ENCODE assay signal across 16 cellular contexts in genomic region chr9:126123927-126124326, GRCh38.
DNase-seq lines count a peak whose midpoint lies in the region; ATAC-seq, FAIRE-seq and TF ChIP-seq lines count a peak whose summit lies in the region.
"Had no signal": no experiment of that assay in that cellular context is flagged by ENCODE, and none has a peak within 500 bp of the region (broad histone marks: within the 10 kb centered on the region; RNA-seq: fewer than 3 reads in every experiment).

No MANE protein-coding gene starts in this region.

- no peak overlapping the region for H3K4me2 ChIP-seq in astrocyte (ENCODE audit: low read length)
- H3K4me2 ChIP-seq: A549 had no signal

- H3K36me3 Mint-ChIP-seq in astrocyte (ENCODE audit: low read depth, unreplicated experiment): no peaks in the 10 kb centered on the region
- H3K36me3 Mint-ChIP-seq: CD14-positive monocyte; CD8-positive, alpha-beta T cell had no signal

- intact Hi-C loops in mucosa of descending colon (cut with DNase I, micrococcal nuclease): no loop called here

- H3K4me1 Mint-ChIP-seq in astrocyte (ENCODE audit: low read depth, unreplicated experiment): no peaks in the 10 kb centered on the region
- H3K4me1 Mint-ChIP-seq: CD14-positive monocyte had no signal

- H2AFZ ChIP-seq in astrocyte (ENCODE audit: low read depth, low read length): no peak overlapping the region
- H2AFZ ChIP-seq: GM23248 had no signal

- H3K4me1 ChIP-seq in astrocyte (ENCODE audit: insufficient read depth, low read length) (no peaks in the 10 kb centered on the region), lung (ENCODE audit: control insufficient read depth in 2 of 2, insufficient read depth in 2 of 2, low read length in 2 of 2) (peaks cover 0 to 5% of the 10 kb centered on the region in 2 donors), mucosa of descending colon (ENCODE audit: low read depth) (no peaks in the 10 kb centered on the region)
- H3K4me1 ChIP-seq: A549 had no signal

- H3K36me3 ChIP-seq in astrocyte (ENCODE audit: insufficient read depth, low read length) (no peaks in the 10 kb centered on the region), lung (ENCODE audit: control insufficient read depth in 2 of 2, insufficient read depth in 2 of 2, low read length in 2 of 2) (no peaks in the 10 kb centered on the region), mucosa of descending colon (ENCODE audit: low read depth) (no peaks in the 10 kb centered on the region)

- H3K9me3 Mint-ChIP-seq in astrocyte (ENCODE audit: unreplicated experiment): peaks cover 4% of the 10 kb centered on the region
- H3K9me3 Mint-ChIP-seq: CD8-positive, alpha-beta T cell had no signal

- H3K4me3 ChIP-seq in astrocyte (ENCODE audit: insufficient read depth, low read depth, low read length): no peak overlapping the region
- no peak overlapping the region for H3K4me3 ChIP-seq in lung
- no peak overlapping the region for H3K4me3 ChIP-seq in mucosa of descending colon
- H3K4me3 ChIP-seq: A549, GM23248 had no signal

- H3K79me2 ChIP-seq in astrocyte (ENCODE audit: insufficient read depth, low read length): no peaks in the 10 kb centered on the region

- peaks cover 73% of the 10 kb centered on the region for H3K27me3 Mint-ChIP-seq in astrocyte (ENCODE audit: low read depth, unreplicated experiment)

- peak; percentile 10 for DNase-seq in D341Med (ENCODE audit: low spot score)
- DNase-seq in astrocyte (ENCODE audit: low read depth): no peak
- peak; percentile 5 for DNase-seq in lung (ENCODE audit: low spot score)
- DNase-seq in hippocampal formation (lab: John Stamatoyannopoulos, UW): no peak
- DNase-seq in mucosa of descending colon: no peak
- DNase-seq: COR-L47, DMS53, GF-D8, GM23248 had no signal

- ATAC-seq in lung (ENCODE audit: insufficient read depth, low FRiP score) (no peak), GM21786 (IDR thresholded peaks at IDR 0.05; ENCODE audit: unreplicated experiment) (no peak), mucosa of descending colon (no peak)
- ATAC-seq: A549; CD8-positive, alpha-beta T cell; HCT116 had no signal

- peak overlapping the region; percentile 3 for H3K27ac Mint-ChIP-seq in astrocyte (ENCODE audit: unreplicated experiment)
- H3K27ac Mint-ChIP-seq: CD14-positive monocyte; CD8-positive, alpha-beta T cell had no signal

- H3K9me3 ChIP-seq in astrocyte (ENCODE audit: insufficient read depth, low read depth, low read length) (no peaks in the 10 kb centered on the region), lung (ENCODE audit: control insufficient read depth in 2 of 2, insufficient read depth in 1 of 2, low read length in 1 of 2) (peaks cover 0 to 4% of the 10 kb centered on the region in 2 donors), mucosa of descending colon (no peaks in the 10 kb centered on the region)

- WGBS in lung, 2 donors: 63 to 82% methylated on average over 6 to 7 of the region's 7 CpGs

- H3K27me3 ChIP-seq in astrocyte (ENCODE audit: insufficient read depth, low read length) (peaks cover 9% of the 10 kb centered on the region), lung (ENCODE audit: control insufficient read depth, insufficient read depth) (no peaks in the 10 kb centered on the region)

- TF ChIP-seq CTCF in astrocyte (IDR thresholded peaks at IDR 0.05; ENCODE audit: insufficient read depth, low read depth, low read length) (no peak), lung (IDR thresholded peaks at IDR 0.05; ENCODE audit: control extremely low read depth, extremely low read depth) (no peak), mucosa of descending colon (IDR thresholded peaks at IDR 0.05) (no peak)

- no peak overlapping the region for H3K9ac ChIP-seq in astrocyte (ENCODE audit: low read length)
- H3K9ac ChIP-seq: GM23248 had no signal

- no peak for FAIRE-seq in astrocyte (lab: Jason Lieb, UNC)
- FAIRE-seq: A549, GM18507, H54 had no signal

- peak overlapping the region; percentile 10 for H3K4me3 Mint-ChIP-seq in astrocyte (ENCODE audit: unreplicated experiment)
- H3K4me3 Mint-ChIP-seq: CD14-positive monocyte; CD8-positive, alpha-beta T cell had no signal

- no peaks in the 10 kb centered on the region for H4K20me1 ChIP-seq in astrocyte (ENCODE audit: insufficient read depth, low read length)

- H3K27ac ChIP-seq in astrocyte (ENCODE audit: low read depth, low read length) (no peak overlapping the region), lung (ENCODE audit: low read depth in 1 of 2, low read length in 1 of 2) (no peak overlapping the region)
- H3K27ac ChIP-seq: A549, GM23248 had no signal

Comparison
In these comparisons a context has a peak if more than half of its experiments do, and no peak if none do; other contexts are left out.
1. DNase-seq: peak in D341Med (single experiment) and lung (single experiment); none in astrocyte (single experiment), hippocampal formation (0 of 2) and mucosa of descending colon (0 of 3).